1 cellular context compared by ENCODE assay signal in the genomic region with DNA sequence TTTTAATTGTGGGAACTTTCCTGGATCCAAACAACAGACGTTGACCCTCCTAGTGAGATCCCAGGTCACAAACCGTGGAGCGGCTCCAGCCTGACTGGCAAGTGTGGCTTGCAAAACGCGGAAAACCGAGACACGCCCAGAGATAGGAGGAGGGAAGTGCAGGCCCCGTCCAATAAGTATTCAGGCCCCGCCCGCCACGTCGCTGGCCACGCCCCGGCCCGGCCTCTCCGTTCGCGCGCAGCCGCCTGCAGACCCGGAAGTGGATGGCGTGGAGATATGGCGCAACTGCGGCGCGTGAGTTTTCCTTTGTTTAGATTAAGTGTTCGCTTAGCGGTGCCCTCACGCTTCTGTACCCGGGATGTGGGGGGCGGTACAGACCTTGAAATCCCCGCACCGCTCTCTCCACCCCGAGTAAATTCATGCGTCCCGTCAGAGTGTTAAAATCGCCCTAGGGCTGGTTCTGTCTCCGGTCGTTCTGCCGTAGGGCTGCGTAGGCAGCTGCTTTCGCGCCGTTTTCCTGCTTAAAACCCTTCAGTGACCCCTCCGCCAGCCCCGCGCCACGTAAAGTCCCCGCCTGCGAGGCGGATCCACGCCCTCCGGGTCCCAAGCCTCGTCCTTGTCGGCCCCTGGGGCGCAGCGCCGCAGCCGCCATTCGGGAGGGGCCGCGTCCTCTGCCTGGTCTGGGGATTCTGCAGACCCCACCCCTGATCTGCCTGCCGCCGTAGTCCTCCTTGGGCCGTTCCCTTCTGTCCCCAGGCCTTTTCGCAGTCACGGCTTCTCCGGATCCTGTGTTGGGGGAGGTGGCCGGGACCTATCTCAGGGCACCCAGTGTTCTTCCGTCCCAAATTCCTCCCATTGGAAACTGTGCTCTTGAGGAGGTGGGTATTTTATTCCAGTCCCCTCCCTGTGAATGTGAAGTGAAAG.
A peak's percentile ranks its signal among the peaks of the same experiment; 100 is the strongest.
TF ChIP-seq lines count a peak whose summit lies in the region.

A gene (plus strand): TSS at position 250 of the 924 bp plus-strand sequence. CDS start 27 bp downstream, at position 277.

TF ChIP-seq in H1, 55 proteins besides CTCF, POLR2A, EP300 and RAD21:
- no peak for TF ChIP-seq POU5F1 (IDR thresholded peaks at IDR 0.05; ENCODE audit: low read depth, low read length)
- TF ChIP-seq, protein P1, sequence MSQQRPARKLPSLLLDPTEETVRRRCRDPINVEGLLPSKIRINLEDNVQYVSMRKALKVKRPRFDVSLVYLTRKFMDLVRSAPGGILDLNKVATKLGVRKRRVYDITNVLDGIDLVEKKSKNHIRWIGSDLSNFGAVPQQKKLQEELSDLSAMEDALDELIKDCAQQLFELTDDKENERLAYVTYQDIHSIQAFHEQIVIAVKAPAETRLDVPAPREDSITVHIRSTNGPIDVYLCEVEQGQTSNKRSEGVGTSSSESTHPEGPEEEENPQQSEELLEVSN (IDR thresholded peaks at IDR 0.05): no peak
- TF ChIP-seq CREB1 (IDR thresholded peaks at IDR 0.05): peak; percentile 80
- TF ChIP-seq GTF2F1 (IDR thresholded peaks at IDR 0.05; ENCODE audit: borderline replicate concordance, low read depth, low read length): no peak
- peak; percentile 62; the same call in 1 of the 2 replicates for TF ChIP-seq RBBP5 (IDR thresholded peaks at IDR 0.05; ENCODE audit: borderline replicate concordance, low read depth, low read length)
- TF ChIP-seq CBX5 (IDR thresholded peaks at IDR 0.05; ENCODE audit: low read depth, low read length): no peak
- no peak for TF ChIP-seq TCF12 (IDR thresholded peaks at IDR 0.05; ENCODE audit: low read depth, low read length)
- TF ChIP-seq, protein P2, sequence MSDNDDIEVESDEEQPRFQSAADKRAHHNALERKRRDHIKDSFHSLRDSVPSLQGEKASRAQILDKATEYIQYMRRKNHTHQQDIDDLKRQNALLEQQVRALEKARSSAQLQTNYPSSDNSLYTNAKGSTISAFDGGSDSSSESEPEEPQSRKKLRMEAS (IDR thresholded peaks at IDR 0.05): peak; percentile 71
- TF ChIP-seq NRF1 (IDR thresholded peaks at IDR 0.05; ENCODE audit: low read depth, low read length): peak; percentile 34; the same call in 1 of the 2 replicates
- TF ChIP-seq TBP (IDR thresholded peaks at IDR 0.05; ENCODE audit: low read depth, low read length): peak; percentile 82; the same call in 1 of the 2 replicates
- no peak for TF ChIP-seq HDAC6 (IDR thresholded peaks at IDR 0.05; ENCODE audit: low read depth, low read length)
- no peak for TF ChIP-seq JUN (IDR thresholded peaks at IDR 0.05; ENCODE audit: low read depth, low read length)
- peak; percentile 82 for TF ChIP-seq POLR2AphosphoS5 (IDR thresholded peaks at IDR 0.05; ENCODE audit: low read depth, low read length)
- TF ChIP-seq MAFK (IDR thresholded peaks at IDR 0.05; ENCODE audit: low read depth, low read length): no peak
- no peak for TF ChIP-seq SP2 (IDR thresholded peaks at IDR 0.05; ENCODE audit: low read length)
- no peak for TF ChIP-seq CHD1 (IDR thresholded peaks at IDR 0.05; ENCODE audit: low read depth, low read length)
- TF ChIP-seq YY1 (IDR thresholded peaks at IDR 0.05; ENCODE audit: low read depth, low read length): peak; percentile 63
- TF ChIP-seq SP4 (IDR thresholded peaks at IDR 0.05; ENCODE audit: low read length): no peak
- no peak for TF ChIP-seq TAF7 (optimal IDR thresholded peaks at IDR 0.05; ENCODE audit: borderline replicate concordance, low read depth, low read length)
- TF ChIP-seq, protein P3, sequence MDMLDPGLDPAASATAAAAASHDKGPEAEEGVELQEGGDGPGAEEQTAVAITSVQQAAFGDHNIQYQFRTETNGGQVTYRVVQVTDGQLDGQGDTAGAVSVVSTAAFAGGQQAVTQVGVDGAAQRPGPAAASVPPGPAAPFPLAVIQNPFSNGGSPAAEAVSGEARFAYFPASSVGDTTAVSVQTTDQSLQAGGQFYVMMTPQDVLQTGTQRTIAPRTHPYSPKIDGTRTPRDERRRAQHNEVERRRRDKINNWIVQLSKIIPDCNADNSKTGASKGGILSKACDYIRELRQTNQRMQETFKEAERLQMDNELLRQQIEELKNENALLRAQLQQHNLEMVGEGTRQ (IDR thresholded peaks at IDR 0.05; ENCODE audit: low read length): no peak
- TF ChIP-seq SP1 (IDR thresholded peaks at IDR 0.05; ENCODE audit: low read depth, low read length): peak; percentile 91; the same call in 1 of the 2 replicates
- no peak for TF ChIP-seq BCL11A (IDR thresholded peaks at IDR 0.05; ENCODE audit: low read depth in 2 of 2, low read length in 2 of 2)
- TF ChIP-seq TEAD4 (IDR thresholded peaks at IDR 0.05; ENCODE audit: low read depth, low read length): no peak
- TF ChIP-seq, protein P4, sequence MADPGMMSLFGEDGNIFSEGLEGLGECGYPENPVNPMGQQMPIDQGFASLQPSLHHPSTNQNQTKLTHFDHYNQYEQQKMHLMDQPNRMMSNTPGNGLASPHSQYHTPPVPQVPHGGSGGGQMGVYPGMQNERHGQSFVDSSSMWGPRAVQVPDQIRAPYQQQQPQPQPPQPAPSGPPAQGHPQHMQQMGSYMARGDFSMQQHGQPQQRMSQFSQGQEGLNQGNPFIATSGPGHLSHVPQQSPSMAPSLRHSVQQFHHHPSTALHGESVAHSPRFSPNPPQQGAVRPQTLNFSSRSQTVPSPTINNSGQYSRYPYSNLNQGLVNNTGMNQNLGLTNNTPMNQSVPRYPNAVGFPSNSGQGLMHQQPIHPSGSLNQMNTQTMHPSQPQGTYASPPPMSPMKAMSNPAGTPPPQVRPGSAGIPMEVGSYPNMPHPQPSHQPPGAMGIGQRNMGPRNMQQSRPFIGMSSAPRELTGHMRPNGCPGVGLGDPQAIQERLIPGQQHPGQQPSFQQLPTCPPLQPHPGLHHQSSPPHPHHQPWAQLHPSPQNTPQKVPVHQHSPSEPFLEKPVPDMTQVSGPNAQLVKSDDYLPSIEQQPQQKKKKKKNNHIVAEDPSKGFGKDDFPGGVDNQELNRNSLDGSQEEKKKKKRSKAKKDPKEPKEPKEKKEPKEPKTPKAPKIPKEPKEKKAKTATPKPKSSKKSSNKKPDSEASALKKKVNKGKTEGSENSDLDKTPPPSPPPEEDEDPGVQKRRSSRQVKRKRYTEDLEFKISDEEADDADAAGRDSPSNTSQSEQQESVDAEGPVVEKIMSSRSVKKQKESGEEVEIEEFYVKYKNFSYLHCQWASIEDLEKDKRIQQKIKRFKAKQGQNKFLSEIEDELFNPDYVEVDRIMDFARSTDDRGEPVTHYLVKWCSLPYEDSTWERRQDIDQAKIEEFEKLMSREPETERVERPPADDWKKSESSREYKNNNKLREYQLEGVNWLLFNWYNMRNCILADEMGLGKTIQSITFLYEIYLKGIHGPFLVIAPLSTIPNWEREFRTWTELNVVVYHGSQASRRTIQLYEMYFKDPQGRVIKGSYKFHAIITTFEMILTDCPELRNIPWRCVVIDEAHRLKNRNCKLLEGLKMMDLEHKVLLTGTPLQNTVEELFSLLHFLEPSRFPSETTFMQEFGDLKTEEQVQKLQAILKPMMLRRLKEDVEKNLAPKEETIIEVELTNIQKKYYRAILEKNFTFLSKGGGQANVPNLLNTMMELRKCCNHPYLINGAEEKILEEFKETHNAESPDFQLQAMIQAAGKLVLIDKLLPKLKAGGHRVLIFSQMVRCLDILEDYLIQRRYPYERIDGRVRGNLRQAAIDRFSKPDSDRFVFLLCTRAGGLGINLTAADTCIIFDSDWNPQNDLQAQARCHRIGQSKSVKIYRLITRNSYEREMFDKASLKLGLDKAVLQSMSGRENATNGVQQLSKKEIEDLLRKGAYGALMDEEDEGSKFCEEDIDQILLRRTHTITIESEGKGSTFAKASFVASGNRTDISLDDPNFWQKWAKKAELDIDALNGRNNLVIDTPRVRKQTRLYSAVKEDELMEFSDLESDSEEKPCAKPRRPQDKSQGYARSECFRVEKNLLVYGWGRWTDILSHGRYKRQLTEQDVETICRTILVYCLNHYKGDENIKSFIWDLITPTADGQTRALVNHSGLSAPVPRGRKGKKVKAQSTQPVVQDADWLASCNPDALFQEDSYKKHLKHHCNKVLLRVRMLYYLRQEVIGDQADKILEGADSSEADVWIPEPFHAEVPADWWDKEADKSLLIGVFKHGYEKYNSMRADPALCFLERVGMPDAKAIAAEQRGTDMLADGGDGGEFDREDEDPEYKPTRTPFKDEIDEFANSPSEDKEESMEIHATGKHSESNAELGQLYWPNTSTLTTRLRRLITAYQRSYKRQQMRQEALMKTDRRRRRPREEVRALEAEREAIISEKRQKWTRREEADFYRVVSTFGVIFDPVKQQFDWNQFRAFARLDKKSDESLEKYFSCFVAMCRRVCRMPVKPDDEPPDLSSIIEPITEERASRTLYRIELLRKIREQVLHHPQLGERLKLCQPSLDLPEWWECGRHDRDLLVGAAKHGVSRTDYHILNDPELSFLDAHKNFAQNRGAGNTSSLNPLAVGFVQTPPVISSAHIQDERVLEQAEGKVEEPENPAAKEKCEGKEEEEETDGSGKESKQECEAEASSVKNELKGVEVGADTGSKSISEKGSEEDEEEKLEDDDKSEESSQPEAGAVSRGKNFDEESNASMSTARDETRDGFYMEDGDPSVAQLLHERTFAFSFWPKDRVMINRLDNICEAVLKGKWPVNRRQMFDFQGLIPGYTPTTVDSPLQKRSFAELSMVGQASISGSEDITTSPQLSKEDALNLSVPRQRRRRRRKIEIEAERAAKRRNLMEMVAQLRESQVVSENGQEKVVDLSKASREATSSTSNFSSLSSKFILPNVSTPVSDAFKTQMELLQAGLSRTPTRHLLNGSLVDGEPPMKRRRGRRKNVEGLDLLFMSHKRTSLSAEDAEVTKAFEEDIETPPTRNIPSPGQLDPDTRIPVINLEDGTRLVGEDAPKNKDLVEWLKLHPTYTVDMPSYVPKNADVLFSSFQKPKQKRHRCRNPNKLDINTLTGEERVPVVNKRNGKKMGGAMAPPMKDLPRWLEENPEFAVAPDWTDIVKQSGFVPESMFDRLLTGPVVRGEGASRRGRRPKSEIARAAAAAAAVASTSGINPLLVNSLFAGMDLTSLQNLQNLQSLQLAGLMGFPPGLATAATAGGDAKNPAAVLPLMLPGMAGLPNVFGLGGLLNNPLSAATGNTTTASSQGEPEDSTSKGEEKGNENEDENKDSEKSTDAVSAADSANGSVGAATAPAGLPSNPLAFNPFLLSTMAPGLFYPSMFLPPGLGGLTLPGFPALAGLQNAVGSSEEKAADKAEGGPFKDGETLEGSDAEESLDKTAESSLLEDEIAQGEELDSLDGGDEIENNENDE (IDR thresholded peaks at IDR 0.05; ENCODE audit: insufficient replicate concordance, low read length): no peak
- no peak for TF ChIP-seq JUND (IDR thresholded peaks at IDR 0.05; ENCODE audit: low read length)
- TF ChIP-seq, protein P5, sequence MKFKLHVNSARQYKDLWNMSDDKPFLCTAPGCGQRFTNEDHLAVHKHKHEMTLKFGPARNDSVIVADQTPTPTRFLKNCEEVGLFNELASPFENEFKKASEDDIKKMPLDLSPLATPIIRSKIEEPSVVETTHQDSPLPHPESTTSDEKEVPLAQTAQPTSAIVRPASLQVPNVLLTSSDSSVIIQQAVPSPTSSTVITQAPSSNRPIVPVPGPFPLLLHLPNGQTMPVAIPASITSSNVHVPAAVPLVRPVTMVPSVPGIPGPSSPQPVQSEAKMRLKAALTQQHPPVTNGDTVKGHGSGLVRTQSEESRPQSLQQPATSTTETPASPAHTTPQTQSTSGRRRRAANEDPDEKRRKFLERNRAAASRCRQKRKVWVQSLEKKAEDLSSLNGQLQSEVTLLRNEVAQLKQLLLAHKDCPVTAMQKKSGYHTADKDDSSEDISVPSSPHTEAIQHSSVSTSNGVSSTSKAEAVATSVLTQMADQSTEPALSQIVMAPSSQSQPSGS (IDR thresholded peaks at IDR 0.05; ENCODE audit: low read length): no peak
- 0 out of 4 replicates have a peak, but pooled peaks of 1 of the 2 experiments have one; percentile 66 for TF ChIP-seq HDAC2 (IDR thresholded peaks at IDR 0.05; ENCODE audit: borderline replicate concordance in 1 of 2, low read depth in 2 of 2, low read length in 2 of 2)
- no peak for TF ChIP-seq SRF (IDR thresholded peaks at IDR 0.05; ENCODE audit: low read depth, low read length)
- no peak for TF ChIP-seq KDM1A (IDR thresholded peaks at IDR 0.05; ENCODE audit: borderline replicate concordance, low read length)
- no peak for TF ChIP-seq SIRT6 (IDR thresholded peaks at IDR 0.05; ENCODE audit: low read length)
- TF ChIP-seq FOSL1 (IDR thresholded peaks at IDR 0.05; ENCODE audit: insufficient read depth, low read depth, low read length): no peak
- TF ChIP-seq, protein P6, sequence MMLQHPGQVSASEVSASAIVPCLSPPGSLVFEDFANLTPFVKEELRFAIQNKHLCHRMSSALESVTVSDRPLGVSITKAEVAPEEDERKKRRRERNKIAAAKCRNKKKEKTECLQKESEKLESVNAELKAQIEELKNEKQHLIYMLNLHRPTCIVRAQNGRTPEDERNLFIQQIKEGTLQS (IDR thresholded peaks at IDR 0.05; ENCODE audit: insufficient read depth, low read depth, low read length): no peak
- TF ChIP-seq EZH2 (IDR thresholded peaks at IDR 0.05; ENCODE audit: low read depth, low read length, severe bottlenecking): no peak
- TF ChIP-seq CBX8 (IDR thresholded peaks at IDR 0.05; ENCODE audit: borderline replicate concordance, low read depth, low read length): no peak
- TF ChIP-seq RNF2 (IDR thresholded peaks at IDR 0.05; ENCODE audit: borderline replicate concordance, low read depth, low read length, missing control alignments, poor library complexity, severe bottlenecking): no peak
- peak; percentile 89 for TF ChIP-seq PHF8 (conservative IDR thresholded peaks at IDR 0.05; ENCODE audit: low read depth, low read length)
- no peak for TF ChIP-seq RFX5 (IDR thresholded peaks at IDR 0.05; ENCODE audit: borderline replicate concordance, low read depth, low read length)
- TF ChIP-seq GABPA (IDR thresholded peaks at IDR 0.05; ENCODE audit: borderline replicate concordance, insufficient read depth, low read length): no peak
- TF ChIP-seq CHD2 (IDR thresholded peaks at IDR 0.05; ENCODE audit: low read length): no peak
- no peak for TF ChIP-seq EGR1 (IDR thresholded peaks at IDR 0.05; ENCODE audit: borderline replicate concordance, low read depth, low read length)
- TF ChIP-seq CEBPB (IDR thresholded peaks at IDR 0.05; ENCODE audit: low read depth, low read length): peak; percentile 98
- no peak for TF ChIP-seq SIX5 (IDR thresholded peaks at IDR 0.05; ENCODE audit: low read depth, low read length)
- no peak for TF ChIP-seq BRCA1 (IDR thresholded peaks at IDR 0.05; ENCODE audit: low read depth, low read length)
- no peak for TF ChIP-seq BACH1 (IDR thresholded peaks at IDR 0.05; ENCODE audit: low read length)
- TF ChIP-seq SUZ12 (IDR thresholded peaks at IDR 0.05; ENCODE audit: low read length): no peak
- TF ChIP-seq ASH2L (IDR thresholded peaks at IDR 0.05; ENCODE audit: low read length): peak; percentile 93
- TF ChIP-seq SIN3A (conservative IDR thresholded peaks at IDR 0.05 in 1 of 2, IDR thresholded peaks at IDR 0.05 in 1 of 2; ENCODE audit: low read depth in 1 of 2, low read length in 2 of 2): peak; percentile 75 to 85; a peak in 2 of 4 replicates
- no peak for TF ChIP-seq RXRA (IDR thresholded peaks at IDR 0.05; ENCODE audit: insufficient read depth, low read depth, low read length)
- no peak for TF ChIP-seq ZNF274 (IDR thresholded peaks at IDR 0.05; ENCODE audit: borderline replicate concordance, extremely low read depth, low read length)
- TF ChIP-seq KDM5A (IDR thresholded peaks at IDR 0.05; ENCODE audit: low read length): no peak
- no peak for TF ChIP-seq NANOG (IDR thresholded peaks at IDR 0.05; ENCODE audit: insufficient read depth, low read depth, low read length, poor library complexity, severe bottlenecking)
- TF ChIP-seq KDM4A (IDR thresholded peaks at IDR 0.05; ENCODE audit: low read depth, low read length, severe bottlenecking): peak; percentile 30
- no peak for TF ChIP-seq SAP30 (IDR thresholded peaks at IDR 0.05; ENCODE audit: insufficient read depth, insufficient replicate concordance, low read length)
- TF ChIP-seq CTBP2 (IDR thresholded peaks at IDR 0.05; ENCODE audit: borderline replicate concordance, insufficient read depth, insufficient read length, low read length): no peak
- TF ChIP-seq TAF1 (IDR thresholded peaks at IDR 0.05; ENCODE audit: low read depth, low read length): peak; percentile 93
